ENCODE assay signal across 9 cellular contexts in genomic region chr6:132333639-132334516, GRCh38.
DNase-seq lines count a peak whose midpoint lies in the region; ATAC-seq and TF ChIP-seq lines count a peak whose summit lies in the region.
"Had no signal": no experiment of that assay in that cellular context is flagged by ENCODE, and none has a peak within 500 bp of the region (broad histone marks: within the 10 kb centered on the region; RNA-seq: fewer than 3 reads in every experiment).

No MANE protein-coding gene starts in this region.

- H3K4me3 Mint-ChIP-seq in CD14-positive monocyte, result no peak overlapping the region
- H3K4me3 Mint-ChIP-seq: naive thymus-derived CD8-positive, alpha-beta T cell had no signal

- no peak overlapping the region for H3K27ac Mint-ChIP-seq in CD14-positive monocyte
- H3K27ac Mint-ChIP-seq: naive thymus-derived CD8-positive, alpha-beta T cell had no signal

- H3K27ac ChIP-seq in heart left ventricle, result no peak overlapping the region

- DNase-seq in SW 1271 (lab: John Stamatoyannopoulos, UW) (peak; percentile 50 to 83), heart left ventricle (peak in 4 of 5 donors; percentile 40 to 57 (median 44)), retinal pigment epithelial cell (ENCODE audit: low read depth) (peak; percentile 61), CD14-positive monocyte (ENCODE audit: low spot score) (no peak), DMS 273 (lab: John Stamatoyannopoulos, UW; ENCODE audit: unreplicated experiment) (no peak)
- no peak for DNase-seq in activated CD8-positive, alpha-beta memory T cell treated with anti-CD3 and anti-CD28 coated beads for 24 hours
- DNase-seq: naive thymus-derived CD8-positive, alpha-beta T cell had no signal

- H3K4me1 ChIP-seq in heart left ventricle, result peaks cover 0 to 14% (median 0%) of the 10 kb centered on the region in 12 donors

- WGBS in heart left ventricle, 4 donors, result 56 to 68% (median 64%) methylated on average over 6 of the region's 6 CpGs

- TF ChIP-seq CTCF in heart left ventricle (IDR thresholded peaks at IDR 0.05) (no peak), retinal pigment epithelial cell (conservative IDR thresholded peaks at IDR 0.05; ENCODE audit: low read depth, low read length) (no peak), CD14-positive monocyte (IDR thresholded peaks at IDR 0.05) (no peak)

- peaks cover 0 to 6% (median 0%) of the 10 kb centered on the region in 12 donors for H3K9me3 ChIP-seq in heart left ventricle

- no peaks in the 10 kb centered on the region for H3K36me3 Mint-ChIP-seq in CD14-positive monocyte
- H3K36me3 Mint-ChIP-seq: naive thymus-derived CD8-positive, alpha-beta T cell had no signal

- H3K4me1 Mint-ChIP-seq in CD14-positive monocyte, result no peaks in the 10 kb centered on the region

- H3K4me3 ChIP-seq in heart left ventricle (no peak overlapping the region), retinal pigment epithelial cell (ENCODE audit: low read length) (no peak overlapping the region)

- no peaks in the 10 kb centered on the region for H3K27me3 ChIP-seq in heart left ventricle

- H3K27me3 Mint-ChIP-seq in CD14-positive monocyte (ENCODE audit: low read depth in 3 of 3), result peaks cover 1 to 4% (median 1%) of the 10 kb centered on the region in 3 donors

- intact Hi-C loops in heart left ventricle (cut with DNase I), result no loop called here
- intact Hi-C loops in CD14-positive monocyte (cut with micrococcal nuclease), result no loop called here

- no peaks in the 10 kb centered on the region for H3K36me3 ChIP-seq in heart left ventricle

- ATAC-seq in GM18511 (IDR thresholded peaks at IDR 0.05; ENCODE audit: unreplicated experiment) (peak; percentile 80), heart left ventricle (peak; percentile 51 to 92 (median 88)), GM18907 (IDR thresholded peaks at IDR 0.05; ENCODE audit: unreplicated experiment) (no peak)
- ATAC-seq: naive thymus-derived CD8-positive, alpha-beta T cell had no signal

- H3K9me3 Mint-ChIP-seq in CD14-positive monocyte, result peaks cover 0 to 2% (median 0%) of the 10 kb centered on the region in 7 donors
- H3K9me3 Mint-ChIP-seq: naive thymus-derived CD8-positive, alpha-beta T cell had no signal

- no peak for TF ChIP-seq POLR2A in heart left ventricle (IDR thresholded peaks at IDR 0.05)

Comparison
In these comparisons a context has a peak if more than half of its experiments do, and no peak if none do; other contexts are left out.
1. DNase-seq: peak in SW 1271 (2 of 2), heart left ventricle (4 of 5) and retinal pigment epithelial cell (single experiment); none in activated CD8-positive, alpha-beta memory T cell treated with anti-CD3 and anti-CD28 coated beads for 24 hours (single experiment), CD14-positive monocyte (single experiment) and DMS 273 (single experiment).